8 cellular contexts compared by ENCODE assay signal in genomic region chr11:63882555-63883242, GRCh38. TPM values are rescaled to one million over a fixed set of nuclear protein-coding genes. Genes with fewer than 3 reads are reported as not detected.
DNase-seq lines count a peak whose midpoint lies in the region; ATAC-seq lines count a peak whose summit lies in the region.

No MANE protein-coding gene starts in this region.

- H3K9me3 Mint-ChIP-seq in stimulated activated naive CD8-positive, alpha-beta T cell treated with anti-CD3 and anti-CD28 coated beads, Interleukin-15, amount 100 ng/mL, for 72 hours = no peaks in the 10 kb centered on the region

- peaks cover 78% of the 10 kb centered on the region for H3K4me1 Mint-ChIP-seq in stimulated activated naive CD8-positive, alpha-beta T cell treated with anti-CD3 and anti-CD28 coated beads, Interleukin-15, amount 100 ng/mL, for 72 hours

- no peaks in the 10 kb centered on the region for H3K9me3 ChIP-seq in right cardiac atrium (ENCODE audit: control insufficient read depth, low read length)

- H3K4me3 ChIP-seq in right cardiac atrium (ENCODE audit: low read length) = no peak overlapping the region

- H3K4me1 ChIP-seq in right cardiac atrium (ENCODE audit: control insufficient read depth, insufficient read depth, low read length) = peaks cover 15% of the 10 kb centered on the region

- no peak overlapping the region for H3K27ac ChIP-seq in right cardiac atrium (ENCODE audit: low read length)

- peak; percentile 50 to 51 for ATAC-seq in right cardiac atrium
- ATAC-seq in stimulated activated naive CD8-positive, alpha-beta T cell treated with anti-CD3 and anti-CD28 coated beads, Interleukin-15, amount 100 ng/mL, for 72 hours = peak; percentile 45
- no peak for ATAC-seq in HG03025 (IDR thresholded peaks at IDR 0.05; ENCODE audit: low FRiP score, unreplicated experiment)

- H3K27me3 Mint-ChIP-seq in stimulated activated naive CD8-positive, alpha-beta T cell treated with anti-CD3 and anti-CD28 coated beads, Interleukin-15, amount 100 ng/mL, for 72 hours = no peaks in the 10 kb centered on the region

- intact Hi-C loops in right cardiac atrium (cut with DNase I) = no loop called here

- DNase-seq in activated CD4-positive, alpha-beta T cell treated with anti-CD3 and anti-CD28 coated beads, Interleukin-2, amount 50 U/mL, for 1 hour = peak; percentile 22
- no peak for DNase-seq in activated CD4-positive, alpha-beta T cell treated with anti-CD3 and anti-CD28 coated beads for 1 hour
- DNase-seq in UCSD-AML1 (lab: John Stamatoyannopoulos, UW; ENCODE audit: unreplicated experiment) (peak; percentile 79), right cardiac atrium (peak in 2 of 3 donors; percentile 37 to 63), SW480 (ENCODE audit: low spot score) (no peak), NCI-H1092 (lab: John Stamatoyannopoulos, UW) (no peak)
- DNase-seq in stimulated activated naive CD8-positive, alpha-beta T cell treated with anti-CD3 and anti-CD28 coated beads, Interleukin-15, amount 100 ng/mL, for 72 hours = no peak

- H3K4me3 Mint-ChIP-seq in stimulated activated naive CD8-positive, alpha-beta T cell treated with anti-CD3 and anti-CD28 coated beads, Interleukin-15, amount 100 ng/mL, for 72 hours = no peak overlapping the region

- H3K27ac Mint-ChIP-seq in stimulated activated naive CD8-positive, alpha-beta T cell treated with anti-CD3 and anti-CD28 coated beads, Interleukin-15, amount 100 ng/mL, for 72 hours = no peak overlapping the region

- H3K27me3 ChIP-seq in right cardiac atrium (ENCODE audit: control insufficient read depth, insufficient read depth) = no peaks in the 10 kb centered on the region

- 77% methylated on average over 7 of the region's 7 CpGs for WGBS in right cardiac atrium

RNA-seq across cellular contexts. Expression of gene RCOR2, which starts 34.3 kb away (rescaled TPM):
- 10 to 100 TPM in 1 of 4 donors, 1 to 10 TPM in 3; 1.6 to 10.1 (median 8.7) TPM for total RNA-seq in right cardiac atrium
- 3.2 TPM for polyA plus RNA-seq in right cardiac atrium

RNA-seq across cellular contexts. Expression of gene MARK2, which starts 43.8 kb away (rescaled TPM):
- total RNA-seq in right cardiac atrium = 10 to 100 TPM; 31.3 to 45.3 (median 41.1) TPM
- 20.0 TPM for polyA plus RNA-seq in right cardiac atrium

RNA-seq across cellular contexts. Expression of gene NAA40, which starts 56.1 kb away (rescaled TPM):
- 10 to 100 TPM; 27.4 to 47.6 (median 29.2) TPM for total RNA-seq in right cardiac atrium
- 20.1 TPM for polyA plus RNA-seq in right cardiac atrium

Comparison
In these comparisons a context has a peak if more than half of its experiments do, and no peak if none do; other contexts are left out.
1. DNase-seq: peak in activated CD4-positive, alpha-beta T cell treated with anti-CD3 and anti-CD28 coated beads, Interleukin-2, amount 50 U/mL, for 1 hour (single experiment), UCSD-AML1 (single experiment) and right cardiac atrium (2 of 3); none in activated CD4-positive, alpha-beta T cell treated with anti-CD3 and anti-CD28 coated beads for 1 hour (single experiment), stimulated activated naive CD8-positive, alpha-beta T cell treated with anti-CD3 and anti-CD28 coated beads, Interleukin-15, amount 100 ng/mL, for 72 hours (0 of 2), SW480 (single experiment) and NCI-H1092 (single experiment).